ENCODE assay signal across 21 cellular contexts in genomic region chr14:75697371-75697770, GRCh38. TPM values are rescaled to one million over a fixed set of nuclear protein-coding genes. Genes with fewer than 3 reads are reported as not detected.
DNase-seq lines count a peak whose midpoint lies in the region; ATAC-seq and TF ChIP-seq lines count a peak whose summit lies in the region.
"Had no signal": no experiment of that assay in that cellular context is flagged by ENCODE, and none has a peak within 500 bp of the region (broad histone marks: within the 10 kb centered on the region; RNA-seq: fewer than 3 reads in every experiment).

No MANE protein-coding gene starts in this region.

- peak overlapping the region; percentile 50 for H3K27ac Mint-ChIP-seq in nephron progenitor cell

- TF ChIP-seq CTCF in PC-9 (conservative IDR thresholded peaks at IDR 0.05) (no peak), dorsolateral prefrontal cortex (IDR thresholded peaks at IDR 0.05 in 54 of 56, conservative IDR thresholded peaks at IDR 0.05 in 2 of 56; ENCODE audit: low read depth in 1 of 56, partially characterized antibody in 56 of 56) (no peak), nephron progenitor cell (IDR thresholded peaks at IDR 0.05) (no peak), gastrocnemius medialis (IDR thresholded peaks at IDR 0.05 in 4 of 5, conservative IDR thresholded peaks at IDR 0.05 in 1 of 5) (no peak)

- H3K4me1 Mint-ChIP-seq in nephron progenitor cell = no peaks in the 10 kb centered on the region

- H3K27me3 ChIP-seq in PC-9 (ENCODE audit: insufficient read depth, low read depth) = no peaks in the 10 kb centered on the region
- H3K27me3 ChIP-seq in dorsolateral prefrontal cortex = no peaks in the 10 kb centered on the region
- no peaks in the 10 kb centered on the region for H3K27me3 ChIP-seq in gastrocnemius medialis
- H3K27me3 ChIP-seq: MG63 had no signal

- H3K27me3 Mint-ChIP-seq in nephron progenitor cell (ENCODE audit: low read depth, poor library complexity) = no peaks in the 10 kb centered on the region

- no peaks in the 10 kb centered on the region for H3K9me3 ChIP-seq in PC-9 (ENCODE audit: insufficient read depth, low read depth)
- no peaks in the 10 kb centered on the region for H3K9me3 ChIP-seq in gastrocnemius medialis
- H3K9me3 ChIP-seq: MG63 had no signal

- CTCF ChIA-PET in PC-9 (lab: Charles Lee) = no interaction called here

- no peak for ATAC-seq in gastrocnemius medialis

- TSS peak; percentile 17 for BruUV-seq in PC-9 (replicated peaks; lab: Mats Ljungman, UMichigan)

- H3K4me3 ChIP-seq in PC-9 (no peak overlapping the region), dorsolateral prefrontal cortex (peak overlapping the region in 1 of 59 donors; percentile 8), gastrocnemius medialis (no peak overlapping the region)
- H3K4me3 ChIP-seq: MG63 had no signal

- no peaks in the 10 kb centered on the region for H3K9me2 ChIP-seq in PC-9 (ENCODE audit: insufficient read depth)

- intact Hi-C loops in PC-9 (cut with micrococcal nuclease; ENCODE audit: unreplicated experiment) = no loop called here
- intact Hi-C loops in dorsolateral prefrontal cortex (cut with DNase I) = no loop called here
- intact Hi-C loops in gastrocnemius medialis (cut with DNase I; ENCODE audit: low total_unique reads) = no loop called here

- H3K79me2 ChIP-seq in PC-9 (ENCODE audit: low read depth) = no peaks in the 10 kb centered on the region

- in situ Hi-C loops in gastrocnemius medialis (cut with MboI; ENCODE audit: low sequenced_read_pairs in 4 of 4) = no loop called here

- no peaks in the 10 kb centered on the region for H4K20me1 ChIP-seq in PC-9 (ENCODE audit: insufficient read depth)

- H3K9me3 Mint-ChIP-seq in nephron progenitor cell = peaks cover 18% of the 10 kb centered on the region

- H3K27ac ChIP-seq in PC-9 (no peak overlapping the region), dorsolateral prefrontal cortex (peak overlapping the region in 47 of 59 donors; percentile 1 to 84 (median 52)), gastrocnemius medialis (no peak overlapping the region)
- H3K27ac ChIP-seq: HL-60 had no signal

- no peaks in the 10 kb centered on the region for H3K4me1 ChIP-seq in PC-9 (replicated peaks; ENCODE audit: insufficient read depth)
- peaks cover 0 to 3% of the 10 kb centered on the region in 2 donors for H3K4me1 ChIP-seq in gastrocnemius medialis

- H3K4me2 ChIP-seq in PC-9 = no peak overlapping the region

- H3K36me3 ChIP-seq in PC-9 (ENCODE audit: low read depth) (peaks cover 26% of the 10 kb centered on the region; the same call in 1 of the 2 replicates), gastrocnemius medialis (peaks cover 0 to 4% of the 10 kb centered on the region in 2 donors)
- H3K36me3 ChIP-seq: MG63 had no signal

- POLR2A ChIA-PET in PC-9 (lab: Charles Lee; ENCODE audit: unreplicated experiment) = no interaction called here

- no peak overlapping the region for H3K4me3 Mint-ChIP-seq in nephron progenitor cell
- H3K4me3 Mint-ChIP-seq: CD14-positive monocyte had no signal

- no peak for DNase-seq in PC-9
- DNase-seq in dorsolateral prefrontal cortex = no peak
- DNase-seq in nephron progenitor cell = no peak
- DNase-seq in HUDEP-2 (lab: John Stamatoyannopoulos, UW; ENCODE audit: unreplicated experiment in 76 of 76) = no peak
- no peak for DNase-seq in gastrocnemius medialis
- no peak for DNase-seq in 8988T
- no peak for DNase-seq in ecto neural progenitor cell (ENCODE audit: low spot score)
- DNase-seq: AML-193, COR-L47, DMS 273 treated with DMSO at 0.1 percent for 48 hours, DND-41, IMR-90, Kasumi-1, MG63, NCI-H1048, NCI-H1436, NCI-H1930, NCI-H2171, NCI-H526 had no signal

- no peak for TF ChIP-seq POLR2A in gastrocnemius medialis (IDR thresholded peaks at IDR 0.05)

- H2AFZ ChIP-seq in PC-9 = no peak overlapping the region

- H3K36me3 Mint-ChIP-seq in nephron progenitor cell (ENCODE audit: low read depth) = peaks cover 90% of the 10 kb centered on the region

- no peaks in the 10 kb centered on the region for H3F3A ChIP-seq in PC-9 (ENCODE audit: insufficient read depth, low read depth)

RNA-seq across cellular contexts. Expression of gene TTLL5, which starts 36.3 kb away (rescaled TPM):
- total RNA-seq in PC-9 (2021) = 60.3 and 75.3 TPM in 2 replicates
- total RNA-seq in dorsolateral prefrontal cortex = 10 to 100 TPM; 36.5 to 74.0 (median 53.7) TPM
- 10 to 100 TPM in 3 of 4 donors, 1 to 10 TPM in 1; 9.1 to 36.0 (median 16.4) TPM for total RNA-seq in gastrocnemius medialis

RNA-seq across cellular contexts. Expression of gene ERG28, which starts 36.7 kb away (rescaled TPM):
- 25.2 and 32.5 TPM in 2 replicates for total RNA-seq in PC-9 (2021)
- total RNA-seq in dorsolateral prefrontal cortex = 10 to 100 TPM; 10.2 to 21.8 (median 14.5) TPM
- total RNA-seq in gastrocnemius medialis = 1 to 10 TPM; 3.7 to 6.4 (median 4.7) TPM

Comparison
In these comparisons a context has a peak if more than half of its experiments do, and no peak if none do; other contexts are left out.
1. H3K27ac ChIP-seq: peak in dorsolateral prefrontal cortex (47 of 59); none in PC-9 (single experiment) and gastrocnemius medialis (0 of 4).